In genomic region chr10:131982796-131983195, GRCh38 we compare ENCODE assay signal across 8 cellular contexts. TPM values are rescaled to one million over a fixed set of nuclear protein-coding genes. Genes with fewer than 3 reads are reported as not detected.
DNase-seq lines count a peak whose midpoint lies in the region; ATAC-seq and TF ChIP-seq lines count a peak whose summit lies in the region.

No MANE protein-coding gene starts in this region.

- peaks cover 4% of the 10 kb centered on the region for H3K9me3 Mint-ChIP-seq in progenitor cell of endocrine pancreas (ENCODE audit: low read depth)

- H3K9me3 ChIP-seq in SK-N-MC (ENCODE audit: low read depth, low read length) = no peaks in the 10 kb centered on the region
- H3K9me3 ChIP-seq in fibroblast of lung (ENCODE audit: control insufficient read depth, insufficient read depth, low read depth, low read length) = no peaks in the 10 kb centered on the region

- H3K27ac Mint-ChIP-seq in progenitor cell of endocrine pancreas = no peak overlapping the region

- no peak overlapping the region for H3K9ac ChIP-seq in SK-N-MC (ENCODE audit: insufficient read length)
- H3K9ac ChIP-seq in fibroblast of lung (ENCODE audit: insufficient read depth, low read length) = no peak overlapping the region

- H3K27me3 Mint-ChIP-seq in progenitor cell of endocrine pancreas = peaks cover 16% of the 10 kb centered on the region

- H3K36me3 ChIP-seq in GM06990 (ENCODE audit: control insufficient read depth, insufficient read depth, low read length) (no peaks in the 10 kb centered on the region), SK-N-MC (ENCODE audit: insufficient read depth, low read length) (no peaks in the 10 kb centered on the region), fibroblast of lung (ENCODE audit: control insufficient read depth, insufficient read depth, low read length) (no peaks in the 10 kb centered on the region)

- peaks cover 1% of the 10 kb centered on the region for H3K36me3 Mint-ChIP-seq in progenitor cell of endocrine pancreas (ENCODE audit: insufficient read depth)

- H3K4me3 Mint-ChIP-seq in progenitor cell of endocrine pancreas (ENCODE audit: low read depth) = peak overlapping the region; percentile 65

- H3K4me2 ChIP-seq in fibroblast of lung (ENCODE audit: extremely low read depth, insufficient read depth, low read length) = no peak overlapping the region

- peaks cover 21% of the 10 kb centered on the region for H3K4me1 Mint-ChIP-seq in progenitor cell of endocrine pancreas (ENCODE audit: low read depth)

- no peak for TF ChIP-seq CTCF in GM06990 (IDR thresholded peaks at IDR 0.05; ENCODE audit: insufficient read depth, low read length, poor library complexity, severe bottlenecking)
- TF ChIP-seq CTCF in fibroblast of lung (conservative IDR thresholded peaks at IDR 0.05 in 1 of 2, IDR thresholded peaks at IDR 0.05 in 1 of 2; ENCODE audit: low read depth in 1 of 2, low read length in 2 of 2) = no peak
- no peak for TF ChIP-seq CTCF in progenitor cell of endocrine pancreas (IDR thresholded peaks at IDR 0.05; ENCODE audit: unreplicated experiment)

- H3K4me1 ChIP-seq in fibroblast of lung (ENCODE audit: control insufficient read depth, extremely low read depth, insufficient read depth, low read length) = peaks cover 3% of the 10 kb centered on the region

- H3K27me3 ChIP-seq in GM06990 (replicated peaks; ENCODE audit: control insufficient read depth, insufficient read depth, low read length) (no peaks in the 10 kb centered on the region), fibroblast of lung (ENCODE audit: control insufficient read depth, insufficient read depth, low read length) (no peaks in the 10 kb centered on the region)

- no peak for ATAC-seq in left lobe of liver

- no peaks in the 10 kb centered on the region for H4K20me1 ChIP-seq in fibroblast of lung (ENCODE audit: control insufficient read depth, extremely low read depth, insufficient read depth, low read length)

- peak overlapping the region; percentile 70 for H3K4me3 ChIP-seq in GM06990 (replicated peaks; ENCODE audit: low read depth, low read length)
- peak overlapping the region; percentile 76 for H3K4me3 ChIP-seq in SK-N-MC
- H3K4me3 ChIP-seq in fibroblast of lung (replicated peaks in 1 of 4; ENCODE audit: control extremely low read depth in 1 of 4, insufficient read depth in 1 of 4, low read depth in 3 of 4, low read length in 4 of 4) = peak overlapping the region in 3 of 4 experiments; percentile 25 to 71 (median 28)

- peaks cover 36% of the 10 kb centered on the region for H3K79me2 ChIP-seq in fibroblast of lung (ENCODE audit: control insufficient read depth, insufficient read depth, low read length)

- no peak for DNase-seq in GM06990 (ENCODE audit: extremely low read depth, insufficient read length)
- DNase-seq in SK-N-MC (ENCODE audit: low read depth, low spot score) = no peak
- no peak for DNase-seq in fibroblast of lung (ENCODE audit: low read depth in 2 of 2)
- DNase-seq in progenitor cell of endocrine pancreas (ENCODE audit: low spot score, unreplicated experiment) = no peak
- DNase-seq in left lobe of liver (ENCODE audit: low spot score) = no peak
- DNase-seq in DMS 273 (lab: John Stamatoyannopoulos, UW; ENCODE audit: unreplicated experiment) = no peak
- DNase-seq in activated effector memory CD4-positive, alpha-beta T cell treated with anti-CD3 and anti-CD28 coated beads, Interleukin-2, amount 50 U/mL, for 16 hours = no peak
- DNase-seq in hypothalamus (lab: John Stamatoyannopoulos, UW) = no peak

- no peak overlapping the region for H3K27ac ChIP-seq in SK-N-MC
- H3K27ac ChIP-seq in fibroblast of lung (ENCODE audit: insufficient read depth, low read length) = no peak overlapping the region

- no peak overlapping the region for H2AFZ ChIP-seq in fibroblast of lung (ENCODE audit: low read length)

RNA-seq across cellular contexts. Expression of gene BNIP3, which starts 1.1 kb away (rescaled TPM):
- 62.4 and 66.5 TPM in 2 replicates for total RNA-seq in fibroblast of lung
- polyA plus RNA-seq in fibroblast of lung = 64.4 and 104 TPM in 2 replicates
- polyA plus RNA-seq in fibroblast of lung (2012) = 63.8 and 103 TPM in 2 replicates
- polyA minus RNA-seq in fibroblast of lung (ENCODE audit: low replicate concordance) = 8.4 and 12.1 TPM in 2 replicates
- 28.5 and 32.4 TPM in 2 replicates for total RNA-seq in progenitor cell of endocrine pancreas
- 90.4 TPM for total RNA-seq in left lobe of liver
